ENCODE assay signal across 32 cellular contexts in genomic region chr19:29085630-29086029, GRCh38.
"Had no signal": no experiment of that assay in that cellular context is flagged by ENCODE, and none has a peak within 500 bp of the region (broad histone marks: within the 10 kb centered on the region; RNA-seq: fewer than 3 reads in every experiment).

No MANE protein-coding gene starts in this region.

- H3K27me3 Mint-ChIP-seq: activated B cell treated with CpG ODN at 0.5 μM for 24 hours had no signal

- H3K4me3 Mint-ChIP-seq: activated B cell treated with CpG ODN at 0.5 μM for 24 hours; activated CD8-positive, alpha-beta T cell treated with anti-CD3 and anti-CD28 coated beads for 36 hours; activated naive CD4-positive, alpha-beta T cell treated with anti-CD3 and anti-CD28 coated beads for 36 hours; activated naive CD4-positive, alpha-beta T cell treated with anti-CD3 and anti-CD28 coated beads, Interleukin-2, amount 50 U/mL, for 24 hours; activated naive CD8-positive, alpha-beta T cell treated with anti-CD3 and anti-CD28 coated beads for 36 hours; activated naive CD8-positive, alpha-beta T cell treated with anti-CD3 and anti-CD28 coated beads, Interleukin-2, amount 50 U/mL, for 24 hours; activated T-cell treated with anti-CD3 and anti-CD28 coated beads, Interleukin-2, amount 50 U/mL, for 4 hours; brain; T-helper 17 cell; T-helper 2 cell treated with Interferon-gamma antibody and Interleukin-4, amounts not matched to agents 5 μg/mL and 100 μg/mL, for 36 hours had no signal

- H3K36me3 Mint-ChIP-seq: activated naive CD4-positive, alpha-beta T cell treated with anti-CD3 and anti-CD28 coated beads, Interleukin-2, amount 50 U/mL, for 24 hours; activated naive CD8-positive, alpha-beta T cell treated with anti-CD3 and anti-CD28 coated beads for 36 hours; brain had no signal

- H3K27me3 ChIP-seq: adrenal gland, cardiac muscle cell, colonic mucosa had no signal

- H3K36me3 ChIP-seq: adrenal gland, breast epithelium, cardiac muscle cell, colonic mucosa, WERI-Rb-1 had no signal

- FAIRE-seq: frontal cortex had no signal

- H3K4me1 ChIP-seq: adrenal gland, breast epithelium, colonic mucosa had no signal

- DNase-seq: activated B cell treated with CpG ODN at 0.5 μM for 24 hours; activated CD4-positive, alpha-beta T cell treated with anti-CD3 and anti-CD28 coated beads for 48 hours; activated CD4-positive, alpha-beta T cell treated with anti-CD3 and anti-CD28 coated beads, Interleukin-2, amount 50 U/mL, for 1 hour; activated CD4-positive, alpha-beta T cell treated with anti-CD3 and anti-CD28 coated beads, Interleukin-2, amount 50 U/mL, for 48 hours; activated CD8-positive, alpha-beta memory T cell treated with anti-CD3 and anti-CD28 coated beads for 24 hours; activated CD8-positive, alpha-beta T cell treated with anti-CD3 and anti-CD28 coated beads for 36 hours; activated effector memory CD4-positive, alpha-beta T cell treated with anti-CD3 and anti-CD28 coated beads, Interleukin-2, amount 50 U/mL, for 16 hours; activated naive CD4-positive, alpha-beta T cell treated with anti-CD3 and anti-CD28 coated beads for 36 hours; activated naive CD8-positive, alpha-beta T cell treated with anti-CD3 and anti-CD28 coated beads for 36 hours; activated naive CD8-positive, alpha-beta T cell treated with anti-CD3 and anti-CD28 coated beads, Interleukin-2, amount 50 U/mL, for 24 hours; activated T-cell treated with anti-CD3 and anti-CD28 coated beads, Interleukin-2, amount 50 U/mL, for 4 hours; adrenal gland; amygdala; aorta; central memory CD4-positive, alpha-beta T cell; cerebellar nuclear complex; colonic mucosa; effector CD8-positive, alpha-beta T cell; foreskin fibroblast; T-helper 1 cell; T-helper 17 cell; T1000; WERI-Rb-1 had no signal

- H3K27ac ChIP-seq: adrenal gland, breast epithelium, cardiac muscle cell, colonic mucosa, WERI-Rb-1 had no signal

- ATAC-seq: activated CD4-positive, CD25-positive, alpha-beta regulatory T cell treated with anti-CD3 and anti-CD28 coated beads, Interleukin-2, amount 50 U/mL, for 24 hours; activated CD8-positive, alpha-beta T cell treated with anti-CD3 and anti-CD28 coated beads for 36 hours; activated naive CD8-positive, alpha-beta T cell treated with anti-CD3 and anti-CD28 coated beads, Interleukin-2, amount 50 U/mL, for 24 hours; activated T-cell treated with anti-CD3 and anti-CD28 coated beads, Interleukin-2, amount 50 U/mL, for 4 hours; esophagus mucosa; T-helper 17 cell had no signal

- H3K9me3 Mint-ChIP-seq: activated B cell treated with CpG ODN at 0.5 μM for 24 hours; activated CD8-positive, alpha-beta T cell treated with anti-CD3 and anti-CD28 coated beads for 36 hours; activated naive CD4-positive, alpha-beta T cell treated with anti-CD3 and anti-CD28 coated beads for 36 hours; activated naive CD4-positive, alpha-beta T cell treated with anti-CD3 and anti-CD28 coated beads, Interleukin-2, amount 50 U/mL, for 24 hours; activated naive CD8-positive, alpha-beta T cell treated with anti-CD3 and anti-CD28 coated beads for 36 hours; activated naive CD8-positive, alpha-beta T cell treated with anti-CD3 and anti-CD28 coated beads, Interleukin-2, amount 50 U/mL, for 24 hours; activated T-cell treated with anti-CD3 and anti-CD28 coated beads, Interleukin-2, amount 50 U/mL, for 4 hours; activated T-helper 2 cell treated with anti-CD3 and anti-CD28 coated beads, Interferon-gamma antibody, Interleukin-2, Interleukin-4, amounts not matched to agents 10 μg/mL and 5 μg/mL and 100 μg/mL, durations not matched to agents 14 hours and 24 hours and 36 hours; T-helper 2 cell treated with Interferon-gamma antibody and Interleukin-4, amounts not matched to agents 5 μg/mL and 100 μg/mL, for 36 hours had no signal

- H3K4me1 Mint-ChIP-seq: activated B cell treated with CpG ODN at 0.5 μM for 24 hours; activated naive CD4-positive, alpha-beta T cell treated with anti-CD3 and anti-CD28 coated beads, Interleukin-2, amount 50 U/mL, for 24 hours; activated naive CD8-positive, alpha-beta T cell treated with anti-CD3 and anti-CD28 coated beads for 36 hours; activated naive CD8-positive, alpha-beta T cell treated with anti-CD3 and anti-CD28 coated beads, Interleukin-2, amount 50 U/mL, for 24 hours; T-helper 17 cell had no signal

- H3K4me3 ChIP-seq: adrenal gland, breast epithelium, cardiac muscle cell, colonic mucosa had no signal

- H3K9me3 ChIP-seq: adrenal gland, breast epithelium, colonic mucosa had no signal

- H3K27ac Mint-ChIP-seq: activated B cell treated with CpG ODN at 0.5 μM for 24 hours; activated CD8-positive, alpha-beta T cell treated with anti-CD3 and anti-CD28 coated beads for 36 hours; activated naive CD4-positive, alpha-beta T cell treated with anti-CD3 and anti-CD28 coated beads for 36 hours; activated naive CD4-positive, alpha-beta T cell treated with anti-CD3 and anti-CD28 coated beads, Interleukin-2, amount 50 U/mL, for 24 hours; activated naive CD8-positive, alpha-beta T cell treated with anti-CD3 and anti-CD28 coated beads for 36 hours; activated naive CD8-positive, alpha-beta T cell treated with anti-CD3 and anti-CD28 coated beads, Interleukin-2, amount 50 U/mL, for 24 hours; activated T-helper 2 cell treated with anti-CD3 and anti-CD28 coated beads, Interferon-gamma antibody, Interleukin-2, Interleukin-4, amounts not matched to agents 10 μg/mL and 5 μg/mL and 100 μg/mL, durations not matched to agents 14 hours and 24 hours and 36 hours; T-helper 17 cell; T-helper 2 cell treated with Interferon-gamma antibody and Interleukin-4, amounts not matched to agents 5 μg/mL and 100 μg/mL, for 36 hours had no signal
